Comparison of ENCODE assay signal across 10 cellular contexts in genomic region chr2:36773947-36774346, GRCh38.
"Had no signal": no experiment of that assay in that cellular context is flagged by ENCODE, and none has a peak within 500 bp of the region (broad histone marks: within the 10 kb centered on the region; RNA-seq: fewer than 3 reads in every experiment).

No MANE protein-coding gene starts in this region.

- ATAC-seq: HCT116, K562 had no signal

- H3K36me3 ChIP-seq: HAP-1 had no signal

- H3K4me3 ChIP-seq: HAP-1, K562 had no signal

- H3K27ac Mint-ChIP-seq: HFFc6 had no signal

- H3K9me3 Mint-ChIP-seq: HFFc6 had no signal

- H3K27ac ChIP-seq: HL-60 had no signal

- FAIRE-seq: K562 had no signal

- DNase-seq: GOT3, H7, HFFc6, IMR-90, Kasumi-1, KG1 had no signal

- H3K9me3 ChIP-seq: HAP-1 had no signal

- H3K4me3 Mint-ChIP-seq: HFFc6 had no signal
